Comparison of ENCODE assay signal across 18 cellular contexts in genomic region chr13:113589251-113589960, GRCh38. TPM values are rescaled to one million over a fixed set of nuclear protein-coding genes. Genes with fewer than 3 reads are reported as not detected.
A peak's percentile ranks its signal among the peaks of the same experiment; 100 is the strongest.
DNase-seq lines count a peak whose midpoint lies in the region; ATAC-seq, FAIRE-seq and TF ChIP-seq lines count a peak whose summit lies in the region.
"Had no signal": no experiment of that assay in that cellular context is flagged by ENCODE, and none has a peak within 500 bp of the region (broad histone marks: within the 10 kb centered on the region; RNA-seq: fewer than 3 reads in every experiment).

No MANE protein-coding gene starts in this region.

- H3K4me1 ChIP-seq in kidney (ENCODE audit: control insufficient read depth in 1 of 2, insufficient read depth in 1 of 2, low read depth in 1 of 2, low read length in 2 of 2): peaks cover 0 to 6% of the 10 kb centered on the region in 2 donors
- H3K4me1 ChIP-seq: ascending aorta had no signal

- no peak for FAIRE-seq in kidney (lab: Jason Lieb, UNC)

- no peak overlapping the region for H3K27ac ChIP-seq in kidney (ENCODE audit: low read depth in 2 of 2, low read length in 2 of 2)
- H3K27ac ChIP-seq: 22Rv1; ascending aorta; BLaER1 treated with 17β-estradiol and CSF1 and Interleukin-3, amounts not matched to agents 10 nM and 100 nM; VCaP had no signal

- no peak overlapping the region for H3K27ac Mint-ChIP-seq in type B pancreatic cell
- H3K27ac Mint-ChIP-seq: activated CD8-positive, alpha-beta T cell treated with anti-CD3 and anti-CD28 coated beads, Interleukin-2, amount 10 ng/mL, durations not matched to agents 7 days and 5 days had no signal

- H3K36me3 ChIP-seq in kidney (ENCODE audit: control insufficient read depth in 1 of 2, insufficient read depth in 2 of 2, low read length in 2 of 2): peaks cover 9 to 12% of the 10 kb centered on the region in 2 donors

- H3K9ac ChIP-seq in kidney (ENCODE audit: low read length in 2 of 2): no peak overlapping the region

- no peak overlapping the region for H3K4me3 ChIP-seq in kidney (ENCODE audit: low read length in 2 of 2)
- H3K4me3 ChIP-seq: ascending aorta; BLaER1 treated with 17β-estradiol and CSF1 and Interleukin-3, amounts not matched to agents 10 nM and 100 nM had no signal

- no peaks in the 10 kb centered on the region for H3K9me3 ChIP-seq in kidney (ENCODE audit: control insufficient read depth in 1 of 2, low read length in 2 of 2)
- H3K9me3 ChIP-seq: ascending aorta had no signal

- H3K9me3 Mint-ChIP-seq in type B pancreatic cell: no peaks in the 10 kb centered on the region

- TF ChIP-seq CTCF in kidney (IDR thresholded peaks at IDR 0.05; ENCODE audit: borderline replicate concordance, extremely low read depth, insufficient read depth) (no peak), type B pancreatic cell (conservative IDR thresholded peaks at IDR 0.05) (no peak)

- H3K36me3 Mint-ChIP-seq in type B pancreatic cell: peaks cover 18% of the 10 kb centered on the region

- H3K4me1 Mint-ChIP-seq in type B pancreatic cell (ENCODE audit: unreplicated experiment): peaks cover 25% of the 10 kb centered on the region

- ATAC-seq in HG03045 (IDR thresholded peaks at IDR 0.05; ENCODE audit: unreplicated experiment): no peak
- ATAC-seq: activated CD8-positive, alpha-beta T cell treated with anti-CD3 and anti-CD28 coated beads, Interleukin-2, amount 10 ng/mL, durations not matched to agents 7 days and 5 days had no signal

- intact Hi-C loops in kidney (cut with DNase I): no loop called here

- peak; percentile 48 for DNase-seq in activated CD8-positive, alpha-beta memory T cell treated with anti-CD3 and anti-CD28 coated beads for 24 hours
- DNase-seq in activated CD8-positive, alpha-beta memory T cell treated with anti-CD3 and anti-CD28 coated beads, Interleukin-2, amount 50 U/mL, for 4 hours: no peak
- DNase-seq in dermis blood vessel endothelial cell (peak; percentile 24), kidney (peak; percentile 54), type B pancreatic cell (ENCODE audit: extremely low spot score, unreplicated experiment) (peak; percentile 64), OCI-M2 (lab: John Stamatoyannopoulos, UW; ENCODE audit: unreplicated experiment) (no peak), NCI-H345 (lab: John Stamatoyannopoulos, UW) (no peak)
- DNase-seq: activated CD8-positive, alpha-beta T cell treated with anti-CD3 and anti-CD28 coated beads, Interleukin-2, amount 10 ng/mL, durations not matched to agents 7 days and 5 days; foreskin fibroblast; H9; NCI-H1436 treated with DMSO at 0.1 percent for 48 hours; NK-92 treated with Interleukin-12 subunit alpha and Interleukin-12 subunit beta, amount 100 ng/mL, for 24 hours; stimulated activated CD4-positive, alpha-beta T cell treated with anti-CD3 and anti-CD28 coated beads, Interleukin-4, amount 100 ng/mL, for 24 hours had no signal

- no peaks in the 10 kb centered on the region for H3K27me3 Mint-ChIP-seq in type B pancreatic cell

- no peak overlapping the region for H3K4me3 Mint-ChIP-seq in type B pancreatic cell
- H3K4me3 Mint-ChIP-seq: activated CD8-positive, alpha-beta T cell treated with anti-CD3 and anti-CD28 coated beads, Interleukin-2, amount 10 ng/mL, durations not matched to agents 7 days and 5 days had no signal

RNA-seq across cellular contexts. Expression of gene TFDP1, which starts 4.9 kb away (rescaled TPM):
- total RNA-seq in dermis blood vessel endothelial cell: 49.5 and 122 TPM in 2 replicates
- 46.9 TPM for total RNA-seq in kidney
- 33.8 TPM for polyA plus RNA-seq in kidney (ENCODE audit: insufficient read depth, low read depth, low replicate concordance)
- total RNA-seq in type B pancreatic cell (ENCODE audit: low replicate concordance): 78.4 and 78.8 TPM in 2 replicates

Comparison
In these comparisons a context has a peak if more than half of its experiments do, and no peak if none do; other contexts are left out.
1. DNase-seq: peak in activated CD8-positive, alpha-beta memory T cell treated with anti-CD3 and anti-CD28 coated beads for 24 hours (single experiment), dermis blood vessel endothelial cell (single experiment), kidney (single experiment) and type B pancreatic cell (single experiment); none in activated CD8-positive, alpha-beta memory T cell treated with anti-CD3 and anti-CD28 coated beads, Interleukin-2, amount 50 U/mL, for 4 hours (single experiment), OCI-M2 (single experiment) and NCI-H345 (single experiment).